In the genomic region with DNA sequence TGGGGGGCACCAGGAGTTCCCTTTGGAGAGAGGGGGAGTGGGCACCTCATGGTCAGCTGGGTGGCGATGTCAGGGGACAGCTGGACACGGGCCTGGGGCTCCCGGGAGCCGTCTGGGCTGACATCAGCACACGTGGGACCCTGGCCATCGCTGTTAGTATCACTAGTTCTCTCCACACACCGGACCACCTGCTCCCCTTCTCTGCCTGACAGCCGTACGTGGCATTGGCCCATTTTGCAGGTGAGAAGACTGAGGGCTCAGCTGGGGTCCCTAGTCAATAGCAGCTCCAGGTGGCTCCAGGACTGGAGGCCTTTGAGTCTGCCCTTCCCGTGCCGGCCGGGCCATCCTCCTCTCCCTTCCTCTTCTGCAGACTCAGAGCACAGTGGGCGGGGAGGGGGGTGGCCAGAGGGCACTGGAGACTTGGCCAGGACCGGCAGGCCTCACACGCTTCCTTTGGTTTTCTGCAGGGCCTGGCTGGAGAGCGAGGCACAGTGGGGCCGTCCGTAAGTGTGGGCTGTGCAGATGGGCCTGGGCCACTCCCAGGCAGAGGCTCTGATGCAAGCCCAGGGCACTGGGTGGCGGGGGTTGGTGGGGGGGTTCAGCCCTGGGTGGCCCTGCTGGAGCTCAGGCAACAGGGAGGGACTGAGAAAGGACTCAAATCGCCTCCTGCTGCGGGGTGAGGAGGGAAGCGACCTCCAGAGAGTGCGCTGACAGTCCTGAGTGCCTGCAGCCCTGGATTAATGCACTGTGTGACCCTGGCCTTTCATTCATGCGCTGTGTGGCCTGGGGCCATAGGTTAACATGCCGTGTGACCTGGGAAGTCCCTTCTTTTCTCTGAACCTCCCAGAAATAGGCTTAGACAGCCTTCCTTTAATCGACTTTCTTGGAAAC, we compare ENCODE assay signal across 14 cellular contexts.
DNase-seq lines count a peak whose midpoint lies in the region; ATAC-seq and TF ChIP-seq lines count a peak whose summit lies in the region.
"Had no signal": no experiment of that assay in that cellular context is flagged by ENCODE, and none has a peak within 500 bp of the region (broad histone marks: within the 10 kb centered on the region; RNA-seq: fewer than 3 reads in every experiment).

No MANE protein-coding gene starts in this region.

- H3K9me3 ChIP-seq in RWPE2 (ENCODE audit: severe bottlenecking) (no peaks in the 10 kb centered on the region), spleen (no peaks in the 10 kb centered on the region), MG63 (no peaks in the 10 kb centered on the region)

- H3K27ac ChIP-seq in RWPE2 (ENCODE audit: poor library complexity, severe bottlenecking) (no peak overlapping the region), spleen (peak overlapping the region in 1 of 8 donors; percentile 13)
- H3K27ac ChIP-seq: VCaP had no signal

- no peaks in the 10 kb centered on the region for H3K9me3 Mint-ChIP-seq in activated naive CD4-positive, alpha-beta T cell treated with anti-CD3 and anti-CD28 coated beads for 36 hours
- peaks cover 7% of the 10 kb centered on the region for H3K9me3 Mint-ChIP-seq in glutamatergic neuron (ENCODE audit: unreplicated experiment)
- H3K9me3 Mint-ChIP-seq: brain, mesothelial cell of epicardium had no signal

- H3K27ac Mint-ChIP-seq in activated naive CD4-positive, alpha-beta T cell treated with anti-CD3 and anti-CD28 coated beads for 36 hours = no peak overlapping the region
- H3K27ac Mint-ChIP-seq in glutamatergic neuron (ENCODE audit: unreplicated experiment) = no peak overlapping the region
- H3K27ac Mint-ChIP-seq: brain, mesothelial cell of epicardium had no signal

- H3K36me3 Mint-ChIP-seq in activated naive CD4-positive, alpha-beta T cell treated with anti-CD3 and anti-CD28 coated beads for 36 hours (ENCODE audit: low read depth) = no peaks in the 10 kb centered on the region
- H3K36me3 Mint-ChIP-seq in glutamatergic neuron (ENCODE audit: unreplicated experiment) = no peaks in the 10 kb centered on the region

- H3K4me3 ChIP-seq in RWPE2 (ENCODE audit: severe bottlenecking) (no peak overlapping the region), spleen (no peak overlapping the region), MG63 (no peak overlapping the region)
- H3K4me3 ChIP-seq: GM12878 had no signal

- no peaks in the 10 kb centered on the region for H3K27me3 Mint-ChIP-seq in activated naive CD4-positive, alpha-beta T cell treated with anti-CD3 and anti-CD28 coated beads for 36 hours (ENCODE audit: low read depth)
- peaks cover 8% of the 10 kb centered on the region for H3K27me3 Mint-ChIP-seq in glutamatergic neuron (ENCODE audit: unreplicated experiment)

- TF ChIP-seq POLR2A in spleen (IDR thresholded peaks at IDR 0.05) = no peak

- CTCF ChIA-PET in activated naive CD4-positive, alpha-beta T cell treated with anti-CD3 and anti-CD28 coated beads for 36 hours (lab: Charles Lee) = interaction anchor here (0.6 kb wide), 1 partner anchor 295 kb away, joined by 5 read pairs; no protein-coding TSS in a partner anchor

- H3K4me3 Mint-ChIP-seq in activated naive CD4-positive, alpha-beta T cell treated with anti-CD3 and anti-CD28 coated beads for 36 hours = no peak overlapping the region
- no peak overlapping the region for H3K4me3 Mint-ChIP-seq in glutamatergic neuron (ENCODE audit: unreplicated experiment)
- H3K4me3 Mint-ChIP-seq: brain, mesothelial cell of epicardium had no signal

- intact Hi-C loops in activated naive CD4-positive, alpha-beta T cell treated with anti-CD3 and anti-CD28 coated beads for 36 hours (cut with micrococcal nuclease) = no loop called here
- intact Hi-C loops in spleen (cut with DNase I; ENCODE audit: low total_unique reads) = no loop called here

- H3K4me1 ChIP-seq in RWPE2 (ENCODE audit: insufficient read depth, poor library complexity, severe bottlenecking) = no peaks in the 10 kb centered on the region
- no peaks in the 10 kb centered on the region for H3K4me1 ChIP-seq in spleen

- H3K36me3 ChIP-seq in RWPE2 (ENCODE audit: low read depth) (no peaks in the 10 kb centered on the region), spleen (no peaks in the 10 kb centered on the region), MG63 (no peaks in the 10 kb centered on the region)

- H3K4me1 Mint-ChIP-seq in activated naive CD4-positive, alpha-beta T cell treated with anti-CD3 and anti-CD28 coated beads for 36 hours (ENCODE audit: low read depth) = no peaks in the 10 kb centered on the region
- H3K4me1 Mint-ChIP-seq in glutamatergic neuron (ENCODE audit: low read depth, unreplicated experiment) = no peaks in the 10 kb centered on the region
- H3K4me1 Mint-ChIP-seq: brain, mesothelial cell of epicardium had no signal

- no peak for TF ChIP-seq CTCF in RWPE2 (IDR thresholded peaks at IDR 0.05; ENCODE audit: poor library complexity, severe bottlenecking)
- no peak for TF ChIP-seq CTCF in glutamatergic neuron (IDR thresholded peaks at IDR 0.05; ENCODE audit: partially characterized antibody, unreplicated experiment)
- TF ChIP-seq CTCF in spleen (IDR thresholded peaks at IDR 0.05 in 8 of 11, conservative IDR thresholded peaks at IDR 0.05 in 3 of 11) = no peak

- no peaks in the 10 kb centered on the region for H3K27me3 ChIP-seq in RWPE2 (ENCODE audit: insufficient read depth, poor library complexity, severe bottlenecking)
- H3K27me3 ChIP-seq in spleen (replicated peaks in 1 of 7) = peaks cover 0 to 6% (median 0%) of the 10 kb centered on the region in 7 donors
- H3K27me3 ChIP-seq in MG63 = no peaks in the 10 kb centered on the region

- 53 to 70% (median 59%) methylated on average over 24 to 26 of the region's 26 CpGs for WGBS in spleen, 5 donors

- no peak for ATAC-seq in RWPE2 (ENCODE audit: low read depth)
- ATAC-seq: GM12878 had no signal

- DNase-seq in activated naive CD4-positive, alpha-beta T cell treated with anti-CD3 and anti-CD28 coated beads for 36 hours = peak; percentile 1
- no peak for DNase-seq in activated naive CD4-positive, alpha-beta T cell treated with Interleukin-2 at 50 U/mL for 16 hours
- DNase-seq in RWPE2 (ENCODE audit: low spot score) (peak; percentile 40), glutamatergic neuron (peak; percentile 22), spleen (peak; percentile 65), MG63 (no peak), NCI-H748 treated with DMSO at 0.1 percent for 48 hours (lab: John Stamatoyannopoulos, UW) (no peak), COLO829 (ENCODE audit: low spot score) (no peak)
- DNase-seq: NCI-H1092, NCI-H510A treated with DMSO at 0.1 percent for 48 hours had no signal

Comparison
In these comparisons a context has a peak if more than half of its experiments do, and no peak if none do; other contexts are left out.
1. DNase-seq: peak in activated naive CD4-positive, alpha-beta T cell treated with anti-CD3 and anti-CD28 coated beads for 36 hours (single experiment), RWPE2 (single experiment), glutamatergic neuron (single experiment) and spleen (single experiment); none in activated naive CD4-positive, alpha-beta T cell treated with Interleukin-2 at 50 U/mL for 16 hours (single experiment), MG63 (single experiment), NCI-H748 treated with DMSO at 0.1 percent for 48 hours (single experiment) and COLO829 (single experiment).